Comparison of ENCODE assay signal across 1 cellular context in the genomic region with DNA sequence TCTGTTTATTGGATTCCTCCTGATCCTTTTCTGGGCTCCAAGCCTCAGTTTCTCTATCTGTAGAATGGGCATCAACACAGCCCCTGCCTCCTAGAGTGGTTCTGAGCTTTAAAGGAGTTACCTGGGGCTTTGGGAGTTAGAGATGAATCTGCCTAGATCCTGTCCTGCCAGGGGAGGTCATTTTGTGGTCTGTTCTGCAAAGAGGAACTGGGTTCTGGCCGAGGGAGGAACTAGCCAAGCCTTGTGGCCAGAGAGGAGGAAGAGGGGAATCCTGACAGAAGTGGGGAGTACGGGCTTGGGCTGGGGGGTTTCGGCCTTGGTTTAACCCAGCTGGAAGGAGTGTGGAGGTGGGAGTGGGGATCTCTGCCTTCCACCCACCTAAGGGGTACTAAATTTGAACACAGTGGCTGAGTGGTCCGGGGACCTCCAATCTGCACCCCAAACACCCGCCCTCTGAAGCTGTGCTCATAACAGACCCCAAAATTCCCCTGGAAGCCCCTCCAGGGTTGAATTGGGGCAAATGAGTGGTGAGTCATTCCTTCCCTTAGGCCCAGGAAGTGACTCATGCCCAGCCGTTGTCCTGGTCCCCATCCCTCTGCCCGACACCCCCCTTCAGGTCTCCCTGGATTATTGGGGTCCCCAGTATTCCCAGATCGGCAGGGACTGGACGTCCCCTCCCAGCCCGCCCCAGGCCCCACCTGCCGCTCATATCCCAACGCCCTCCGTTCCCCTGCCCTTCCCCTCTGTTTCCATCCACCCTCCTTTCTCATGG.
TF ChIP-seq lines count a peak whose summit lies in the region.

No MANE protein-coding gene starts in this region.

TF ChIP-seq in K562, 482 proteins besides CTCF, POLR2A, EP300 and RAD21 (continued from another document and continues in another):
- TF ChIP-seq, protein P1, sequence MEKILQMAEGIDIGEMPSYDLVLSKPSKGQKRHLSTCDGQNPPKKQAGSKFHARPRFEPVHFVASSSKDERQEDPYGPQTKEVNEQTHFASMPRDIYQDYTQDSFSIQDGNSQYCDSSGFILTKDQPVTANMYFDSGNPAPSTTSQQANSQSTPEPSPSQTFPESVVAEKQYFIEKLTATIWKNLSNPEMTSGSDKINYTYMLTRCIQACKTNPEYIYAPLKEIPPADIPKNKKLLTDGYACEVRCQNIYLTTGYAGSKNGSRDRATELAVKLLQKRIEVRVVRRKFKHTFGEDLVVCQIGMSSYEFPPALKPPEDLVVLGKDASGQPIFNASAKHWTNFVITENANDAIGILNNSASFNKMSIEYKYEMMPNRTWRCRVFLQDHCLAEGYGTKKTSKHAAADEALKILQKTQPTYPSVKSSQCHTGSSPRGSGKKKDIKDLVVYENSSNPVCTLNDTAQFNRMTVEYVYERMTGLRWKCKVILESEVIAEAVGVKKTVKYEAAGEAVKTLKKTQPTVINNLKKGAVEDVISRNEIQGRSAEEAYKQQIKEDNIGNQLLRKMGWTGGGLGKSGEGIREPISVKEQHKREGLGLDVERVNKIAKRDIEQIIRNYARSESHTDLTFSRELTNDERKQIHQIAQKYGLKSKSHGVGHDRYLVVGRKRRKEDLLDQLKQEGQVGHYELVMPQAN (IDR thresholded peaks at IDR 0.05; ENCODE audit: borderline replicate concordance), result 0 out of 2 replicates have a peak, but pooled peaks have one; percentile 27
- TF ChIP-seq, protein P2, sequence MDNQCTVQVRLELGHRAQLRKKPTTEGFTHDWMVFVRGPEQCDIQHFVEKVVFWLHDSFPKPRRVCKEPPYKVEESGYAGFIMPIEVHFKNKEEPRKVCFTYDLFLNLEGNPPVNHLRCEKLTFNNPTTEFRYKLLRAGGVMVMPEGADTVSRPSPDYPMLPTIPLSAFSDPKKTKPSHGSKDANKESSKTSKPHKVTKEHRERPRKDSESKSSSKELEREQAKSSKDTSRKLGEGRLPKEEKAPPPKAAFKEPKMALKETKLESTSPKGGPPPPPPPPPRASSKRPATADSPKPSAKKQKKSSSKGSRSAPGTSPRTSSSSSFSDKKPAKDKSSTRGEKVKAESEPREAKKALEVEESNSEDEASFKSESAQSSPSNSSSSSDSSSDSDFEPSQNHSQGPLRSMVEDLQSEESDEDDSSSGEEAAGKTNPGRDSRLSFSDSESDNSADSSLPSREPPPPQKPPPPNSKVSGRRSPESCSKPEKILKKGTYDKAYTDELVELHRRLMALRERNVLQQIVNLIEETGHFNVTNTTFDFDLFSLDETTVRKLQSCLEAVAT (IDR thresholded peaks at IDR 0.05), result 0 out of 4 replicates have a peak, but pooled peaks of 1 of the 2 experiments have one; percentile 28
- TF ChIP-seq, protein P3, sequence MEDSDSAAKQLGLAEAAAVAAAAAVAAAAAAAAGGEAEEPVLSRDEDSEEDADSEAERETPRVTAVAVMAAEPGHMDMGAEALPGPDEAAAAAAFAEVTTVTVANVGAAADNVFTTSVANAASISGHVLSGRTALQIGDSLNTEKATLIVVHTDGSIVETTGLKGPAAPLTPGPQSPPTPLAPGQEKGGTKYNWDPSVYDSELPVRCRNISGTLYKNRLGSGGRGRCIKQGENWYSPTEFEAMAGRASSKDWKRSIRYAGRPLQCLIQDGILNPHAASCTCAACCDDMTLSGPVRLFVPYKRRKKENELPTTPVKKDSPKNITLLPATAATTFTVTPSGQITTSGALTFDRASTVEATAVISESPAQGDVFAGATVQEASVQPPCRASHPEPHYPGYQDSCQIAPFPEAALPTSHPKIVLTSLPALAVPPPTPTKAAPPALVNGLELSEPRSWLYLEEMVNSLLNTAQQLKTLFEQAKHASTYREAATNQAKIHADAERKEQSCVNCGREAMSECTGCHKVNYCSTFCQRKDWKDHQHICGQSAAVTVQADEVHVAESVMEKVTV (CRISPR knock-in tag; IDR thresholded peaks at IDR 0.05), result no peak
- TF ChIP-seq, protein P4, sequence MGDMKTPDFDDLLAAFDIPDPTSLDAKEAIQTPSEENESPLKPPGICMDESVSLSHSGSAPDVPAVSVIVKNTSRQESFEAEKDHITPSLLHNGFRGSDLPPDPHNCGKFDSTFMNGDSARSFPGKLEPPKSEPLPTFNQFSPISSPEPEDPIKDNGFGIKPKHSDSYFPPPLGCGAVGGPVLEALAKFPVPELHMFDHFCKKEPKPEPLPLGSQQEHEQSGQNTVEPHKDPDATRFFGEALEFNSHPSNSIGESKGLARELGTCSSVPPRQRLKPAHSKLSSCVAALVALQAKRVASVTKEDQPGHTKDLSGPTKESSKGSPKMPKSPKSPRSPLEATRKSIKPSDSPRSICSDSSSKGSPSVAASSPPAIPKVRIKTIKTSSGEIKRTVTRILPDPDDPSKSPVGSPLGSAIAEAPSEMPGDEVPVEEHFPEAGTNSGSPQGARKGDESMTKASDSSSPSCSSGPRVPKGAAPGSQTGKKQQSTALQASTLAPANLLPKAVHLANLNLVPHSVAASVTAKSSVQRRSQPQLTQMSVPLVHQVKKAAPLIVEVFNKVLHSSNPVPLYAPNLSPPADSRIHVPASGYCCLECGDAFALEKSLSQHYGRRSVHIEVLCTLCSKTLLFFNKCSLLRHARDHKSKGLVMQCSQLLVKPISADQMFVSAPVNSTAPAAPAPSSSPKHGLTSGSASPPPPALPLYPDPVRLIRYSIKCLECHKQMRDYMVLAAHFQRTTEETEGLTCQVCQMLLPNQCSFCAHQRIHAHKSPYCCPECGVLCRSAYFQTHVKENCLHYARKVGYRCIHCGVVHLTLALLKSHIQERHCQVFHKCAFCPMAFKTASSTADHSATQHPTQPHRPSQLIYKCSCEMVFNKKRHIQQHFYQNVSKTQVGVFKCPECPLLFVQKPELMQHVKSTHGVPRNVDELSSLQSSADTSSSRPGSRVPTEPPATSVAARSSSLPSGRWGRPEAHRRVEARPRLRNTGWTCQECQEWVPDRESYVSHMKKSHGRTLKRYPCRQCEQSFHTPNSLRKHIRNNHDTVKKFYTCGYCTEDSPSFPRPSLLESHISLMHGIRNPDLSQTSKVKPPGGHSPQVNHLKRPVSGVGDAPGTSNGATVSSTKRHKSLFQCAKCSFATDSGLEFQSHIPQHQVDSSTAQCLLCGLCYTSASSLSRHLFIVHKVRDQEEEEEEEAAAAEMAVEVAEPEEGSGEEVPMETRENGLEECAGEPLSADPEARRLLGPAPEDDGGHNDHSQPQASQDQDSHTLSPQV (IDR thresholded peaks at IDR 0.05), result peak; percentile 73; the same call in 1 of the 2 replicates
- TF ChIP-seq, protein P5, sequence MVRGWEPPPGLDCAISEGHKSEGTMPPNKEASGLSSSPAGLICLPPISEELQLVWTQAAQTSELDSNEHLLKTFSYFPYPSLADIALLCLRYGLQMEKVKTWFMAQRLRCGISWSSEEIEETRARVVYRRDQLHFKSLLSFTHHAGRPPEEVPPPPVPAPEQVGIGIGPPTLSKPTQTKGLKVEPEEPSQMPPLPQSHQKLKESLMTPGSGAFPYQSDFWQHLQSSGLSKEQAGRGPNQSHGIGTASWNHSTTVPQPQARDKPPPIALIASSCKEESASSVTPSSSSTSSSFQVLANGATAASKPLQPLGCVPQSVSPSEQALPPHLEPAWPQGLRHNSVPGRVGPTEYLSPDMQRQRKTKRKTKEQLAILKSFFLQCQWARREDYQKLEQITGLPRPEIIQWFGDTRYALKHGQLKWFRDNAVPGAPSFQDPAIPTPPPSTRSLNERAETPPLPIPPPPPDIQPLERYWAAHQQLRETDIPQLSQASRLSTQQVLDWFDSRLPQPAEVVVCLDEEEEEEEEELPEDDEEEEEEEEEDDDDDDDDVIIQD (CRISPR knock-in tag; IDR thresholded peaks at IDR 0.05), result no peak
- TF ChIP-seq, protein P6, sequence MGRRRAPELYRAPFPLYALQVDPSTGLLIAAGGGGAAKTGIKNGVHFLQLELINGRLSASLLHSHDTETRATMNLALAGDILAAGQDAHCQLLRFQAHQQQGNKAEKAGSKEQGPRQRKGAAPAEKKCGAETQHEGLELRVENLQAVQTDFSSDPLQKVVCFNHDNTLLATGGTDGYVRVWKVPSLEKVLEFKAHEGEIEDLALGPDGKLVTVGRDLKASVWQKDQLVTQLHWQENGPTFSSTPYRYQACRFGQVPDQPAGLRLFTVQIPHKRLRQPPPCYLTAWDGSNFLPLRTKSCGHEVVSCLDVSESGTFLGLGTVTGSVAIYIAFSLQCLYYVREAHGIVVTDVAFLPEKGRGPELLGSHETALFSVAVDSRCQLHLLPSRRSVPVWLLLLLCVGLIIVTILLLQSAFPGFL (CRISPR knock-in tag; IDR thresholded peaks at IDR 0.05), result no peak
- TF ChIP-seq DMBX1 (CRISPR knock-in tag; IDR thresholded peaks at IDR 0.05; ENCODE audit: borderline replicate concordance) (0 out of 2 replicates have a peak, but pooled peaks have one; percentile 25), NCOA6 (IDR thresholded peaks at IDR 0.05) (no peak), FOXJ3 (CRISPR knock-in tag; IDR thresholded peaks at IDR 0.05) (no peak), BCL6 (CRISPR knock-in tag; IDR thresholded peaks at IDR 0.05) (no peak), GTF2A2 (tag; IDR thresholded peaks at IDR 0.05) (no peak), ZNF165 (CRISPR knock-in tag; IDR thresholded peaks at IDR 0.05; ENCODE audit: borderline replicate concordance) (no peak), SIN3A (IDR thresholded peaks at IDR 0.05; ENCODE audit: borderline replicate concordance in 2 of 2, control insufficient read depth in 1 of 2, low read depth in 2 of 2, low read length in 2 of 2) (0 out of 4 replicates have a peak, but pooled peaks of 1 of the 2 experiments have one; percentile 8), WHSC1 (IDR thresholded peaks at IDR 0.05; ENCODE audit: low read length) (no peak), HNRNPH1 (optimal IDR thresholded peaks at IDR 0.05; ENCODE audit: low read depth, low read length) (no peak)
- TF ChIP-seq, protein P7, sequence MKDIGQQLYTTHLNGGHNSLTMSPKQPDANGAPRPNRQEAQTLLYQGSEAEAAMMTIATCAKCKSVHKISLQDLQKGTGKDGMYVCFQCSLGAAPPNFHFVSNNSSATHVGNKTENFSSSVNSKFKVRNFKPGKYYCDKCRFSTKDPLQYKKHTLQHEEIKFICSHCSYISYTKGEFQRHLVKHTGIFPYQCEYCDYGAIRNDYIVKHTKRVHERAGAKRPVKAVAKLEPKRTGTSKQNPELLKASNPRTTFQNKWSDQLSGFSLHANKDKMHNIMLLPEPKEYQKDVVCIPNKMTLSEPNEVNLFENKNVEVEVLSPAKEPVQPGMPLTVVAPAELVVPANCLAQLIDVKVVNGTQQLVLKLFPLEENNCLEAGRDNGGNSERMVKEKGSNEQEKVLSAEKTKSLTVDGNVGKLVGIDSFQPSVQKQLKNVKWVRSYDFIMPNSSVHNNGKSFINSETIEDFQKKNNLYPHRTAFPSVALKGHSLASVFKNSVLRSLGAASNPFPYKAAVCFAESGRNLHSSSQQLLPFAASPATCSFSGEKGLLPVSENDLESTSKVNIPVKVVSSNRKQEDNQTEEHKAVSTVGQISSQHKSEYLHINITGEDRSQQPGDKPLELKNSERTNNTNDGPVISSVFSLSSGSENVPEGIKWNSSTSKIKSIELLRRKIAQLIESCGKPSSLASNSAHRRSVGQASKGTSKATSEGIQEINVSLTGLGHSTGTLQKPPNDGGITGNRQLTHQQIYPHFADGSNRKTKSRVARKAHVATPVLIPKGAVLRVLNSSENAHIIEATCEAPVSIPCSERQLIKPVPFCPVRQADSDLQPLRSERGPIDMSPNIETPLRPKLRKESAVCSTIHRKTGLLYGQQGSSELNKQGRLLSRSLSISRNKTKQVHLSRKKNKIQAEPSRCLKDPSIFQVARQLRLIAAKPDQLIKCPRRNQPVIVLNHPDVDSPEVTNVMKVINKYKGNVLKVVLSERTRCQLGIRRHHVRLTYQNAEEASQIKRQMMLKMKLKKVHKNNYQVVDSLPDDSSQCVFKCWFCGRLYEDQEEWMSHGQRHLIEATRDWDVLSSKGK (CRISPR knock-in tag; IDR thresholded peaks at IDR 0.05), result no peak
- TF ChIP-seq, protein P8, sequence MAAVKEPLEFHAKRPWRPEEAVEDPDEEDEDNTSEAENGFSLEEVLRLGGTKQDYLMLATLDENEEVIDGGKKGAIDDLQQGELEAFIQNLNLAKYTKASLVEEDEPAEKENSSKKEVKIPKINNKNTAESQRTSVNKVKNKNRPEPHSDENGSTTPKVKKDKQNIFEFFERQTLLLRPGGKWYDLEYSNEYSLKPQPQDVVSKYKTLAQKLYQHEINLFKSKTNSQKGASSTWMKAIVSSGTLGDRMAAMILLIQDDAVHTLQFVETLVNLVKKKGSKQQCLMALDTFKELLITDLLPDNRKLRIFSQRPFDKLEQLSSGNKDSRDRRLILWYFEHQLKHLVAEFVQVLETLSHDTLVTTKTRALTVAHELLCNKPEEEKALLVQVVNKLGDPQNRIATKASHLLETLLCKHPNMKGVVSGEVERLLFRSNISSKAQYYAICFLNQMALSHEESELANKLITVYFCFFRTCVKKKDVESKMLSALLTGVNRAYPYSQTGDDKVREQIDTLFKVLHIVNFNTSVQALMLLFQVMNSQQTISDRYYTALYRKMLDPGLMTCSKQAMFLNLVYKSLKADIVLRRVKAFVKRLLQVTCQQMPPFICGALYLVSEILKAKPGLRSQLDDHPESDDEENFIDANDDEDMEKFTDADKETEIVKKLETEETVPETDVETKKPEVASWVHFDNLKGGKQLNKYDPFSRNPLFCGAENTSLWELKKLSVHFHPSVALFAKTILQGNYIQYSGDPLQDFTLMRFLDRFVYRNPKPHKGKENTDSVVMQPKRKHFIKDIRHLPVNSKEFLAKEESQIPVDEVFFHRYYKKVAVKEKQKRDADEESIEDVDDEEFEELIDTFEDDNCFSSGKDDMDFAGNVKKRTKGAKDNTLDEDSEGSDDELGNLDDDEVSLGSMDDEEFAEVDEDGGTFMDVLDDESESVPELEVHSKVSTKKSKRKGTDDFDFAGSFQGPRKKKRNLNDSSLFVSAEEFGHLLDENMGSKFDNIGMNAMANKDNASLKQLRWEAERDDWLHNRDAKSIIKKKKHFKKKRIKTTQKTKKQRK (IDR thresholded peaks at IDR 0.05; ENCODE audit: borderline replicate concordance, low read depth, low read length), result no peak
- TF ChIP-seq, protein P9, sequence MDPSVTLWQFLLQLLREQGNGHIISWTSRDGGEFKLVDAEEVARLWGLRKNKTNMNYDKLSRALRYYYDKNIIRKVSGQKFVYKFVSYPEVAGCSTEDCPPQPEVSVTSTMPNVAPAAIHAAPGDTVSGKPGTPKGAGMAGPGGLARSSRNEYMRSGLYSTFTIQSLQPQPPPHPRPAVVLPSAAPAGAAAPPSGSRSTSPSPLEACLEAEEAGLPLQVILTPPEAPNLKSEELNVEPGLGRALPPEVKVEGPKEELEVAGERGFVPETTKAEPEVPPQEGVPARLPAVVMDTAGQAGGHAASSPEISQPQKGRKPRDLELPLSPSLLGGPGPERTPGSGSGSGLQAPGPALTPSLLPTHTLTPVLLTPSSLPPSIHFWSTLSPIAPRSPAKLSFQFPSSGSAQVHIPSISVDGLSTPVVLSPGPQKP (CRISPR knock-in tag; IDR thresholded peaks at IDR 0.05), result no peak
- TF ChIP-seq, protein P10, sequence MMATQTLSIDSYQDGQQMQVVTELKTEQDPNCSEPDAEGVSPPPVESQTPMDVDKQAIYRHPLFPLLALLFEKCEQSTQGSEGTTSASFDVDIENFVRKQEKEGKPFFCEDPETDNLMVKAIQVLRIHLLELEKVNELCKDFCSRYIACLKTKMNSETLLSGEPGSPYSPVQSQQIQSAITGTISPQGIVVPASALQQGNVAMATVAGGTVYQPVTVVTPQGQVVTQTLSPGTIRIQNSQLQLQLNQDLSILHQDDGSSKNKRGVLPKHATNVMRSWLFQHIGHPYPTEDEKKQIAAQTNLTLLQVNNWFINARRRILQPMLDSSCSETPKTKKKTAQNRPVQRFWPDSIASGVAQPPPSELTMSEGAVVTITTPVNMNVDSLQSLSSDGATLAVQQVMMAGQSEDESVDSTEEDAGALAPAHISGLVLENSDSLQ (IDR thresholded peaks at IDR 0.05), result no peak
- TF ChIP-seq, protein P11, sequence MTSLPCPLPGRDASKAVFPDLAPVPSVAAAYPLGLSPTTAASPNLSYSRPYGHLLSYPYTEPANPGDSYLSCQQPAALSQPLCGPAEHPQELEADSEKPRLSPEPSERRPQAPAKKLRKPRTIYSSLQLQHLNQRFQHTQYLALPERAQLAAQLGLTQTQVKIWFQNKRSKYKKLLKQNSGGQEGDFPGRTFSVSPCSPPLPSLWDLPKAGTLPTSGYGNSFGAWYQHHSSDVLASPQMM (CRISPR knock-in tag; IDR thresholded peaks at IDR 0.05), result no peak
